In genomic region chr12:3272958-3273357, GRCh38 we compare ENCODE assay signal across 13 cellular contexts.
DNase-seq lines count a peak whose midpoint lies in the region; ATAC-seq and TF ChIP-seq lines count a peak whose summit lies in the region.
"Had no signal": no experiment of that assay in that cellular context is flagged by ENCODE, and none has a peak within 500 bp of the region (broad histone marks: within the 10 kb centered on the region; RNA-seq: fewer than 3 reads in every experiment).

No MANE protein-coding gene starts in this region.

- no peak overlapping the region for H3K4ac ChIP-seq in neuronal stem cell (ENCODE audit: low read length)

- BruUV-seq in HCT116 (replicated peaks; lab: Mats Ljungman, UMichigan), result no TSS peak

- H2BK5ac ChIP-seq in neuronal stem cell (ENCODE audit: low read length), result peak overlapping the region; percentile 66

- H3K27ac ChIP-seq in BLaER1 treated with 17β-estradiol and CSF1 and Interleukin-3, amounts not matched to agents 10 nM and 100 nM, result peak overlapping the region in 1 of 11 experiments; percentile 34; a peak in 1 of 22 replicates
- H3K27ac ChIP-seq in HCT116 (ENCODE audit: low read depth, low read length), result no peak overlapping the region
- no peak overlapping the region for H3K27ac ChIP-seq in neuronal stem cell (replicated peaks; ENCODE audit: low read length)
- H3K27ac ChIP-seq: C4-2B had no signal

- H3K27me3 ChIP-seq in BLaER1 treated with 17β-estradiol and CSF1 and Interleukin-3, amounts not matched to agents 10 nM and 100 nM, result peaks cover 0 to 66% (median 0%) of the 10 kb centered on the region in 11 experiments; a peak in 5 of 22 replicates
- H3K27me3 ChIP-seq in HCT116 (ENCODE audit: insufficient read depth, low read length) (no peaks in the 10 kb centered on the region), neuronal stem cell (ENCODE audit: control insufficient read depth in 3 of 3, insufficient read depth in 3 of 3, low read depth in 1 of 3, low read length in 3 of 3) (no peaks in the 10 kb centered on the region)

- peaks cover 13 to 55% (median 45%) of the 10 kb centered on the region in 10 experiments for H3K4me1 ChIP-seq in BLaER1 treated with 17β-estradiol and CSF1 and Interleukin-3, amounts not matched to agents 10 nM and 100 nM
- peaks cover 7 to 21% of the 10 kb centered on the region in 2 experiments for H3K4me1 ChIP-seq in HCT116 (ENCODE audit: control insufficient read depth in 1 of 2, insufficient read depth in 2 of 2, low read length in 2 of 2)
- peaks cover 8 to 9% of the 10 kb centered on the region in 2 donors for H3K4me1 ChIP-seq in neuronal stem cell (ENCODE audit: control insufficient read depth in 2 of 2, insufficient read depth in 1 of 2, low read depth in 1 of 2, low read length in 2 of 2)

- H3K4me3 ChIP-seq in BLaER1 treated with 17β-estradiol and CSF1 and Interleukin-3, amounts not matched to agents 10 nM and 100 nM, result no peak overlapping the region
- H3K4me3 ChIP-seq in HCT116 (replicated peaks in 1 of 2; ENCODE audit: low read depth in 1 of 2, low read length in 2 of 2), result no peak overlapping the region
- no peak overlapping the region for H3K4me3 ChIP-seq in neuronal stem cell (ENCODE audit: low read length in 2 of 2)

- peak overlapping the region in 4 of 11 experiments; percentile 12 to 37 (median 20); a peak in 3 of 22 replicates for H3K9ac ChIP-seq in BLaER1 treated with 17β-estradiol and CSF1 and Interleukin-3, amounts not matched to agents 10 nM and 100 nM
- H3K9ac ChIP-seq in HCT116 (ENCODE audit: low read length) (0 out of 2 replicates have a peak overlapping the region, but pooled peaks have one; percentile 14), neuronal stem cell (ENCODE audit: low read depth, low read length, poor library complexity) (no peak overlapping the region)

- no peak overlapping the region for H3K23ac ChIP-seq in neuronal stem cell (ENCODE audit: low read depth, low read length, poor library complexity)

- H3K79me2 ChIP-seq in HCT116 (ENCODE audit: insufficient read depth, low read length), result no peaks in the 10 kb centered on the region

- H3K36me3 ChIP-seq in BLaER1 treated with 17β-estradiol and CSF1 and Interleukin-3, amounts not matched to agents 10 nM and 100 nM, result no peaks in the 10 kb centered on the region
- H3K36me3 ChIP-seq in HCT116 (ENCODE audit: control insufficient read depth in 1 of 2, insufficient read depth in 2 of 2, low read length in 2 of 2), result no peaks in the 10 kb centered on the region
- H3K36me3 ChIP-seq in neuronal stem cell (replicated peaks in 1 of 2; ENCODE audit: control insufficient read depth in 2 of 2, insufficient read depth in 2 of 2, low read length in 2 of 2), result no peaks in the 10 kb centered on the region

- RAD21 ChIA-PET in HCT116 (lab: Charles Lee; ENCODE audit: low non-redundant PET in 1 of 2, low total read pairs in 2 of 2, uncharacterized antibody in 2 of 2, unreplicated experiment in 2 of 2), result no interaction called here

- H3K18ac ChIP-seq in neuronal stem cell (ENCODE audit: low read length), result no peak overlapping the region

- ATAC-seq in HCT116, result peak; percentile 15; the same call in 1 of the 2 replicates
- ATAC-seq in GM18873 (IDR thresholded peaks at IDR 0.05; ENCODE audit: low FRiP score, unreplicated experiment), result no peak

- DNase-seq in HCT116 (ENCODE audit: low read depth, low spot score), result no peak
- DNase-seq in SW480 (ENCODE audit: low spot score), result peak; percentile 26
- DNase-seq in neuronal stem cell (ENCODE audit: low spot score), result no peak
- no peak for DNase-seq in NCI-H526 treated with DMSO at 0.1 percent for 48 hours (lab: John Stamatoyannopoulos, UW)
- DNase-seq in NCI-H2107 treated with DMSO at 0.1 percent for 48 hours (lab: John Stamatoyannopoulos, UW; ENCODE audit: unreplicated experiment), result no peak
- DNase-seq: DMS79, MV-4-11, NCI-H2107, NCI-H2227 treated with DMSO at 0.1 percent for 48 hours, SW 1271 had no signal

- no peak for TF ChIP-seq CTCF in HCT116 (IDR thresholded peaks at IDR 0.05 in 2 of 3, conservative IDR thresholded peaks at IDR 0.05 in 1 of 3; ENCODE audit: borderline replicate concordance in 1 of 3, insufficient read depth in 1 of 3, low read depth in 2 of 3, low read length in 2 of 3)

- POLR2A ChIA-PET in HCT116 (lab: Charles Lee), result no interaction called here

- H2AK5ac ChIP-seq in neuronal stem cell (ENCODE audit: low read depth, low read length), result peak overlapping the region; percentile 63

- H3K14ac ChIP-seq in neuronal stem cell (ENCODE audit: low read length), result no peak overlapping the region

- no peak overlapping the region for H2BK120ac ChIP-seq in neuronal stem cell (ENCODE audit: low read depth, low read length)

- no peak overlapping the region for H2BK15ac ChIP-seq in neuronal stem cell (ENCODE audit: low read length)

- H4K20me1 ChIP-seq in BLaER1 treated with 17β-estradiol and CSF1 and Interleukin-3, amounts not matched to agents 10 nM and 100 nM, result peaks cover 0 to 80% (median 4%) of the 10 kb centered on the region in 11 experiments; a peak in 5 of 22 replicates
- H4K20me1 ChIP-seq in HCT116 (ENCODE audit: insufficient read depth), result no peaks in the 10 kb centered on the region

- H3K79me1 ChIP-seq in neuronal stem cell (ENCODE audit: low read depth, low read length), result no peaks in the 10 kb centered on the region

- no peaks in the 10 kb centered on the region for H3K9me3 ChIP-seq in BLaER1 treated with 17β-estradiol and CSF1 and Interleukin-3, amounts not matched to agents 10 nM and 100 nM (replicated peaks in 1 of 11)
- no peaks in the 10 kb centered on the region for H3K9me3 ChIP-seq in HCT116 (ENCODE audit: control insufficient read depth in 1 of 2, insufficient read depth in 1 of 2, low read depth in 1 of 2, low read length in 2 of 2)
- H3K9me3 ChIP-seq in neuronal stem cell (replicated peaks in 1 of 2; ENCODE audit: control insufficient read depth in 2 of 2, insufficient read depth in 1 of 2, low read depth in 1 of 2, low read length in 2 of 2), result no peaks in the 10 kb centered on the region

- H2BK12ac ChIP-seq in neuronal stem cell (ENCODE audit: low read length), result no peak overlapping the region

- no peak overlapping the region for H4K91ac ChIP-seq in neuronal stem cell (ENCODE audit: low read depth, low read length, poor library complexity)

- TF ChIP-seq POLR2A in HCT116 (IDR thresholded peaks at IDR 0.05; ENCODE audit: borderline replicate concordance, extremely low read depth, insufficient read depth, insufficient read length), result no peak

- peak overlapping the region in 10 of 11 experiments; percentile 8 to 94 (median 83); a peak in 18 of 22 replicates for H3K4me2 ChIP-seq in BLaER1 treated with 17β-estradiol and CSF1 and Interleukin-3, amounts not matched to agents 10 nM and 100 nM
- H3K4me2 ChIP-seq in HCT116 (ENCODE audit: low read length) (peak overlapping the region; percentile 64), neuronal stem cell (ENCODE audit: insufficient read depth, low read length, poor library complexity, severe bottlenecking) (no peak overlapping the region)

- H2AFZ ChIP-seq in HCT116 (ENCODE audit: low read depth, low read length, poor library complexity, severe bottlenecking) (no peak overlapping the region), neuronal stem cell (ENCODE audit: low read length) (no peak overlapping the region)

- WGBS in neuronal stem cell (ENCODE audit: extremely low coverage in 2 of 2, insufficient read length in 2 of 2, insufficient replicate concordance in 1 of 2), 2 donors, result no CpG with 5 or more reads among the region's 9 CpGs

- TF ChIP-seq RAD21 in HCT116 (IDR thresholded peaks at IDR 0.05; ENCODE audit: low read depth), result no peak

- H4K8ac ChIP-seq in neuronal stem cell (ENCODE audit: low read depth, low read length), result no peak overlapping the region

- H3K9me2 ChIP-seq in HCT116 (ENCODE audit: insufficient read depth), result no peaks in the 10 kb centered on the region

- intact Hi-C loops in HCT116 (cut with micrococcal nuclease), result no loop called here

- CTCF ChIA-PET in HCT116 (lab: Charles Lee), result interaction anchor here (6.8 kb wide), 1 partner anchor 137 kb away, joined by 76 read pairs; no protein-coding TSS in a partner anchor

TF ChIP-seq in HCT116, 20 proteins besides CTCF, POLR2A, EP300 and RAD21 (continues in another document):
- TF ChIP-seq JUND (IDR thresholded peaks at IDR 0.05), result no peak
- TF ChIP-seq, protein P1, sequence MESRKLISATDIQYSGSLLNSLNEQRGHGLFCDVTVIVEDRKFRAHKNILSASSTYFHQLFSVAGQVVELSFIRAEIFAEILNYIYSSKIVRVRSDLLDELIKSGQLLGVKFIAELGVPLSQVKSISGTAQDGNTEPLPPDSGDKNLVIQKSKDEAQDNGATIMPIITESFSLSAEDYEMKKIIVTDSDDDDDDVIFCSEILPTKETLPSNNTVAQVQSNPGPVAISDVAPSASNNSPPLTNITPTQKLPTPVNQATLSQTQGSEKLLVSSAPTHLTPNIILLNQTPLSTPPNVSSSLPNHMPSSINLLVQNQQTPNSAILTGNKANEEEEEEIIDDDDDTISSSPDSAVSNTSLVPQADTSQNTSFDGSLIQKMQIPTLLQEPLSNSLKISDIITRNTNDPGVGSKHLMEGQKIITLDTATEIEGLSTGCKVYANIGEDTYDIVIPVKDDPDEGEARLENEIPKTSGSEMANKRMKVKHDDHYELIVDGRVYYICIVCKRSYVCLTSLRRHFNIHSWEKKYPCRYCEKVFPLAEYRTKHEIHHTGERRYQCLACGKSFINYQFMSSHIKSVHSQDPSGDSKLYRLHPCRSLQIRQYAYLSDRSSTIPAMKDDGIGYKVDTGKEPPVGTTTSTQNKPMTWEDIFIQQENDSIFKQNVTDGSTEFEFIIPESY (IDR thresholded peaks at IDR 0.05; ENCODE audit: extremely low read depth, insufficient replicate concordance, low read length), result no peak
- no peak for TF ChIP-seq ZNF274 (IDR thresholded peaks at IDR 0.05; ENCODE audit: low read depth, low read length)
- no peak for TF ChIP-seq ATF3 (IDR thresholded peaks at IDR 0.05)
- TF ChIP-seq MAX (IDR thresholded peaks at IDR 0.05), result no peak
- no peak for TF ChIP-seq POLR2AphosphoS5 (IDR thresholded peaks at IDR 0.05; ENCODE audit: low read depth, low read length)
- no peak for TF ChIP-seq SP1 (IDR thresholded peaks at IDR 0.05; ENCODE audit: low read depth)
- TF ChIP-seq YY1 (IDR thresholded peaks at IDR 0.05; ENCODE audit: extremely low read depth, insufficient replicate concordance, low read depth, low read length), result no peak
- TF ChIP-seq ZFX (IDR thresholded peaks at IDR 0.05), result no peak
- TF ChIP-seq CBX3 (IDR thresholded peaks at IDR 0.05; ENCODE audit: low read depth), result no peak
- TF ChIP-seq SRF (IDR thresholded peaks at IDR 0.05; ENCODE audit: low read depth), result no peak
